9 cellular contexts compared by ENCODE assay signal in genomic region chr2:187453078-187453641, GRCh38. TPM values are rescaled to one million over a fixed set of nuclear protein-coding genes. Genes with fewer than 3 reads are reported as not detected.
DNase-seq lines count a peak whose midpoint lies in the region; ATAC-seq and TF ChIP-seq lines count a peak whose summit lies in the region.
"Had no signal": no experiment of that assay in that cellular context is flagged by ENCODE, and none has a peak within 500 bp of the region (broad histone marks: within the 10 kb centered on the region; RNA-seq: fewer than 3 reads in every experiment).

No MANE protein-coding gene starts in this region.

- DNase-seq in GM13977 (ENCODE audit: low spot score) (no peak), PC-3 (peak; percentile 50), foreskin fibroblast (peak in 1 of 2 donors; percentile 42), upper lobe of right lung (no peak), T-helper 17 cell (no peak)

- H3K36me3 Mint-ChIP-seq in T-helper 17 cell (ENCODE audit: low read depth), result no peaks in the 10 kb centered on the region
- H3K36me3 Mint-ChIP-seq: activated naive CD4-positive, alpha-beta T cell treated with anti-CD3 and anti-CD28 coated beads, Interleukin-2, amount 50 U/mL, for 24 hours had no signal

- no peak overlapping the region for H2AFZ ChIP-seq in PC-3 (ENCODE audit: low read length)

- H3K9me3 ChIP-seq in PC-3 (ENCODE audit: low read length) (no peaks in the 10 kb centered on the region), upper lobe of right lung (no peaks in the 10 kb centered on the region), T-helper 17 cell (ENCODE audit: control insufficient read depth, low read length, poor library complexity, severe bottlenecking) (no peaks in the 10 kb centered on the region)

- intact Hi-C loops in PC-3 (cut with micrococcal nuclease), result loop anchor here (1.0 to 5.0 kb wide), 5 partner anchors 154 to 590 kb away; no protein-coding TSS in a partner anchor
- intact Hi-C loops in upper lobe of right lung (cut with DNase I), result loop anchor here (5.0 kb wide), 1 partner anchor 591 kb away; no protein-coding TSS in a partner anchor

- H3K27me3 Mint-ChIP-seq in T-helper 17 cell, result peaks cover 6% of the 10 kb centered on the region
- H3K27me3 Mint-ChIP-seq: activated naive CD4-positive, alpha-beta T cell treated with anti-CD3 and anti-CD28 coated beads, Interleukin-2, amount 50 U/mL, for 24 hours had no signal

- H3K4me3 Mint-ChIP-seq in T-helper 17 cell, result no peak overlapping the region
- H3K4me3 Mint-ChIP-seq: activated naive CD4-positive, alpha-beta T cell treated with anti-CD3 and anti-CD28 coated beads, Interleukin-2, amount 50 U/mL, for 24 hours had no signal

- no peak overlapping the region for H3K4me2 ChIP-seq in PC-3 (ENCODE audit: low read length)

- H3K27ac ChIP-seq in 22Rv1 (no peak overlapping the region), PC-3 (ENCODE audit: low read length) (no peak overlapping the region), upper lobe of right lung (no peak overlapping the region)

- POLR2A ChIA-PET in PC-3 (lab: Charles Lee; ENCODE audit: unreplicated experiment), result no interaction called here

- H4K20me1 ChIP-seq in PC-3 (ENCODE audit: low read length), result no peaks in the 10 kb centered on the region

- H3K4me1 Mint-ChIP-seq in T-helper 17 cell, result peaks cover 5% of the 10 kb centered on the region

- no peak overlapping the region for H3K4me3 ChIP-seq in PC-3 (ENCODE audit: low read length)
- no peak overlapping the region for H3K4me3 ChIP-seq in foreskin fibroblast (ENCODE audit: low read depth in 1 of 2, low read length in 2 of 2)
- H3K4me3 ChIP-seq in upper lobe of right lung, result no peak overlapping the region

- no peaks in the 10 kb centered on the region for H3F3A ChIP-seq in PC-3 (ENCODE audit: low read length, unreplicated experiment)

- H3K79me2 ChIP-seq in PC-3 (ENCODE audit: low read length), result no peaks in the 10 kb centered on the region

- CTCF ChIA-PET in PC-3 (lab: Charles Lee), result interaction anchor here (0.7 kb wide), 1 partner anchor 210 kb away, joined by 3 read pairs; no protein-coding TSS in a partner anchor

- no peaks in the 10 kb centered on the region for H3K9me2 ChIP-seq in PC-3 (replicated peaks; ENCODE audit: low read length)

- H3K36me3 ChIP-seq in PC-3 (ENCODE audit: low read depth, low read length), result no peaks in the 10 kb centered on the region
- H3K36me3 ChIP-seq in upper lobe of right lung, result no peaks in the 10 kb centered on the region

- no peaks in the 10 kb centered on the region for H3K27me3 ChIP-seq in PC-3 (ENCODE audit: low read length)
- no peaks in the 10 kb centered on the region for H3K27me3 ChIP-seq in upper lobe of right lung

- H3K4me1 ChIP-seq in PC-3 (ENCODE audit: insufficient read depth, low read length) (no peaks in the 10 kb centered on the region), upper lobe of right lung (no peaks in the 10 kb centered on the region)

- ATAC-seq in PC-3 (no peak), upper lobe of right lung (no peak), GM21381 (IDR thresholded peaks at IDR 0.05; ENCODE audit: unreplicated experiment) (no peak), GM21529 (IDR thresholded peaks at IDR 0.05; ENCODE audit: unreplicated experiment) (no peak), T-helper 17 cell (no peak)

- no peak overlapping the region for H3K9ac ChIP-seq in PC-3 (ENCODE audit: low read length)

- BruUV-seq in PC-3 (replicated peaks; lab: Mats Ljungman, UMichigan), result no TSS peak

- in situ Hi-C loops in GM13977 (cut with MboI; ENCODE audit: low pct_unique_long_range_greater_than_20kb, low sequenced_read_pairs, unreplicated experiment), result loop anchor here (25.0 kb wide), 1 partner anchor 591 kb away; no protein-coding TSS in a partner anchor

- H3K27ac Mint-ChIP-seq in T-helper 17 cell, result no peak overlapping the region
- H3K27ac Mint-ChIP-seq: activated naive CD4-positive, alpha-beta T cell treated with anti-CD3 and anti-CD28 coated beads, Interleukin-2, amount 50 U/mL, for 24 hours had no signal

- TF ChIP-seq CTCF in 22Rv1 (IDR thresholded peaks at IDR 0.05) (peak; percentile 63), GM13977 (IDR thresholded peaks at IDR 0.05; ENCODE audit: extremely low read depth, insufficient read depth, missing control alignments) (peak; percentile 39), PC-3 (conservative IDR thresholded peaks at IDR 0.05; ENCODE audit: low read depth, low read length) (peak; percentile 72), foreskin fibroblast (IDR thresholded peaks at IDR 0.05; ENCODE audit: low read depth, low read length) (peak; percentile 24), upper lobe of right lung (IDR thresholded peaks at IDR 0.05) (peak; percentile 53)

RNA-seq across cellular contexts. Expression of gene CALCRL, which starts 5.1 kb away (rescaled TPM):
- total RNA-seq in PC-3 (2014; rRNA removed) (not detected in 2 replicates), upper lobe of right lung (168 TPM), T-helper 17 cell (under 1 TPM; 0.07 to 0.34 TPM)

Comparison
In these comparisons a context has a peak if more than half of its experiments do, and no peak if none do; other contexts are left out.
1. RNA of gene CALCRL, which starts 5.1 kb away (total RNA-seq): 168 TPM in upper lobe of right lung (single experiment); 0.07 to 0.34 TPM in T-helper 17 cell and not detected in PC-3; every median in the first group is over 100 times any median in the second.
2. Peak in every context shown above with its lines, with median percentiles within 50 percentile points of each other: CTCF ChIP-seq.